Comparison of ENCODE assay signal across 8 cellular contexts in genomic region chr7:78510580-78511188, GRCh38.
DNase-seq lines count a peak whose midpoint lies in the region; ATAC-seq and TF ChIP-seq lines count a peak whose summit lies in the region.

No MANE protein-coding gene starts in this region.

- WGBS in mammary epithelial cell (ENCODE audit: low coverage, missing lambda C conversion rate) = 0% methylated on average over 2 of the region's 2 CpGs
- WGBS in lung, 2 donors = 6% methylated on average over 2 of the region's 2 CpGs

- H3K27me3 ChIP-seq in mammary epithelial cell (ENCODE audit: insufficient read depth, low read length) (no peaks in the 10 kb centered on the region), lung (ENCODE audit: control insufficient read depth, insufficient read depth) (no peaks in the 10 kb centered on the region)

- H3K9ac ChIP-seq in mammary epithelial cell (ENCODE audit: insufficient read depth, low read length) = no peak overlapping the region

- CTCF ChIA-PET in mammary epithelial cell (lab: Charles Lee; ENCODE audit: low non-redundant PET) = interaction anchor here (0.7 kb wide), 1 partner anchor 429 kb away, joined by 4 read pairs; no protein-coding TSS in a partner anchor

- TF ChIP-seq CTCF in mammary epithelial cell (conservative IDR thresholded peaks at IDR 0.05 in 1 of 2, IDR thresholded peaks at IDR 0.05 in 1 of 2; ENCODE audit: extremely low read depth in 1 of 2, insufficient read depth in 1 of 2, low read depth in 1 of 2, low read length in 2 of 2) = peak; percentile 82 to 90
- no peak for TF ChIP-seq CTCF in lung (IDR thresholded peaks at IDR 0.05; ENCODE audit: control extremely low read depth, extremely low read depth)

- no peaks in the 10 kb centered on the region for H3K4me1 ChIP-seq in mammary epithelial cell (ENCODE audit: insufficient read depth, low read length)
- H3K4me1 ChIP-seq in lung (ENCODE audit: control insufficient read depth in 2 of 2, insufficient read depth in 2 of 2, low read length in 2 of 2) = no peaks in the 10 kb centered on the region

- DNase-seq in NCI-H2081 (lab: John Stamatoyannopoulos, UW) (peak; percentile 62 to 75), NCI-H2081 treated with DMSO at 0.1 percent for 48 hours (lab: John Stamatoyannopoulos, UW) (no peak), NCI-H446 treated with DMSO at 0.1 percent for 48 hours (lab: John Stamatoyannopoulos, UW) (peak; percentile 12), mammary epithelial cell (peak; percentile 15), lung (ENCODE audit: low spot score) (no peak)
- no peak for DNase-seq in activated CD4-positive, CD25-positive, alpha-beta regulatory T cell treated with anti-CD3 and anti-CD28 coated beads, Interleukin-2, amount 50 U/mL, for 72 hours

- H3K36me3 ChIP-seq in mammary epithelial cell (ENCODE audit: insufficient read depth, low read length) (no peaks in the 10 kb centered on the region), lung (ENCODE audit: control insufficient read depth in 2 of 2, insufficient read depth in 2 of 2, low read length in 2 of 2) (no peaks in the 10 kb centered on the region)

- H4K20me1 ChIP-seq in mammary epithelial cell (ENCODE audit: insufficient read depth, low read length) = no peaks in the 10 kb centered on the region

- H3K9me3 ChIP-seq in mammary epithelial cell (replicated peaks; ENCODE audit: insufficient read depth, low read length) (no peaks in the 10 kb centered on the region), lung (ENCODE audit: control insufficient read depth in 2 of 2, insufficient read depth in 1 of 2, low read length in 1 of 2) (no peaks in the 10 kb centered on the region)

- dilution Hi-C loops in mammary epithelial cell (cut with HindIII; ENCODE audit: low sequenced_read_pairs) = no loop called here

- H3K79me2 ChIP-seq in mammary epithelial cell (ENCODE audit: insufficient read depth, low read length) = no peaks in the 10 kb centered on the region

- H3K4me3 ChIP-seq in mammary epithelial cell (replicated peaks in 1 of 3; ENCODE audit: insufficient read depth in 1 of 3, low read depth in 2 of 3, low read length in 3 of 3) (no peak overlapping the region), lung (no peak overlapping the region)

- no peak overlapping the region for H2AFZ ChIP-seq in mammary epithelial cell (ENCODE audit: low read depth, low read length)

- intact Hi-C loops in mammary epithelial cell (cut with micrococcal nuclease) = loop anchor here (1.0 to 2.0 kb wide), 4 partner anchors 76 to 666 kb away; no protein-coding TSS in a partner anchor

- H3K27ac ChIP-seq in mammary epithelial cell (ENCODE audit: insufficient read depth, low read depth, low read length) (no peak overlapping the region), lung (ENCODE audit: low read depth in 1 of 2, low read length in 1 of 2) (no peak overlapping the region)

- no TSS peak for BruUV-seq in mammary epithelial cell (replicated peaks; lab: Mats Ljungman, UMichigan)

- ATAC-seq in HG02798 (IDR thresholded peaks at IDR 0.05; ENCODE audit: poor library complexity, unreplicated experiment) (peak; percentile 69), lung (ENCODE audit: insufficient read depth, low FRiP score) (peak; percentile 19), GM19397 (IDR thresholded peaks at IDR 0.05; ENCODE audit: unreplicated experiment) (no peak)

- H3K4me2 ChIP-seq in mammary epithelial cell (ENCODE audit: insufficient read depth, low read depth, low read length) = no peak overlapping the region

- in situ Hi-C loops in mammary epithelial cell (cut with MboI; ENCODE audit: low sequenced_read_pairs in 2 of 2) = loop anchor here in 1 of 2 donors (25.0 kb wide), 1 partner anchor 402 kb away; no protein-coding TSS in a partner anchor

Comparison
In these comparisons a context has a peak if more than half of its experiments do, and no peak if none do; other contexts are left out.
1. DNase-seq: peak in NCI-H2081 (2 of 2), NCI-H446 treated with DMSO at 0.1 percent for 48 hours (single experiment) and mammary epithelial cell (single experiment); none in NCI-H2081 treated with DMSO at 0.1 percent for 48 hours (single experiment), lung (single experiment) and activated CD4-positive, CD25-positive, alpha-beta regulatory T cell treated with anti-CD3 and anti-CD28 coated beads, Interleukin-2, amount 50 U/mL, for 72 hours (single experiment).